ENCODE assay signal across 1 cellular context in the genomic region with DNA sequence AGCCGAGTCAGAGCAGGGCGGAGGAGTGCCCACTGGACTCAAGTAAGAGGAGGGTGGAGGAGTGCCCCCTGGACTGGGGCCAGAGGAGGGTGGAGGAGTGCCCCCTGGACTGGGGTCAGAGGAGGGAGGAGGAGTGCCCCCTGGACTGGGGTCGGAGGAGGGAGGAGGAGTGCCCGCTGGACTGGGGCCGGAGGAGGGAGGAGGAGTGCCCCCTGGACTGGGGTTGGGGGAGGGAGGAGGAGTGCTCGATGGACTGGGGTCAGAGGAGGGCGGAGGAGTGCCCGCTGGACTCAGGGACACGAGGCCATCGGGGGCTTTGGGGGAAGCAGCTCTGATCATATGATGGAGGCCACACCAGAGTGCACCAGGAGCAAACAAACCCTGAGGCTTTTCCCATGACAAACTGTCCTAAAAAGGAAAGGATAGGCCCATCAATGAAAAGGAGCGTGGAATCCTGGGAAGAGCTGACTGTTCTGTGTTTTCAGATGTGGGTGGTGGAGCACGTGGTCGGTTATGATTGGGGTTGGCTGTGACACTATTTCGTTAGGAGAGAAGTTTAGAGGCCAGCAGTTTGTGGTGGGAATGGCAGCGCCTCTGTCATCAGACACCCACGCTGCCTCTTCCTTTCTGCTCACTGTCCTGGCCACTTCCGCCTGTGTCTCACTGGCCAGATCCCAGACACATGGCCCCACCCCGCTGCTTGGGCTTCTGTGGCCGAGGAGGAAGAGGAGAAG.
TF ChIP-seq lines count a peak whose summit lies in the region.

No MANE protein-coding gene starts in this region.

TF ChIP-seq in GM23338, 12 proteins besides CTCF, POLR2A, EP300 and RAD21 (continued from another document):
- TF ChIP-seq, protein P1, sequence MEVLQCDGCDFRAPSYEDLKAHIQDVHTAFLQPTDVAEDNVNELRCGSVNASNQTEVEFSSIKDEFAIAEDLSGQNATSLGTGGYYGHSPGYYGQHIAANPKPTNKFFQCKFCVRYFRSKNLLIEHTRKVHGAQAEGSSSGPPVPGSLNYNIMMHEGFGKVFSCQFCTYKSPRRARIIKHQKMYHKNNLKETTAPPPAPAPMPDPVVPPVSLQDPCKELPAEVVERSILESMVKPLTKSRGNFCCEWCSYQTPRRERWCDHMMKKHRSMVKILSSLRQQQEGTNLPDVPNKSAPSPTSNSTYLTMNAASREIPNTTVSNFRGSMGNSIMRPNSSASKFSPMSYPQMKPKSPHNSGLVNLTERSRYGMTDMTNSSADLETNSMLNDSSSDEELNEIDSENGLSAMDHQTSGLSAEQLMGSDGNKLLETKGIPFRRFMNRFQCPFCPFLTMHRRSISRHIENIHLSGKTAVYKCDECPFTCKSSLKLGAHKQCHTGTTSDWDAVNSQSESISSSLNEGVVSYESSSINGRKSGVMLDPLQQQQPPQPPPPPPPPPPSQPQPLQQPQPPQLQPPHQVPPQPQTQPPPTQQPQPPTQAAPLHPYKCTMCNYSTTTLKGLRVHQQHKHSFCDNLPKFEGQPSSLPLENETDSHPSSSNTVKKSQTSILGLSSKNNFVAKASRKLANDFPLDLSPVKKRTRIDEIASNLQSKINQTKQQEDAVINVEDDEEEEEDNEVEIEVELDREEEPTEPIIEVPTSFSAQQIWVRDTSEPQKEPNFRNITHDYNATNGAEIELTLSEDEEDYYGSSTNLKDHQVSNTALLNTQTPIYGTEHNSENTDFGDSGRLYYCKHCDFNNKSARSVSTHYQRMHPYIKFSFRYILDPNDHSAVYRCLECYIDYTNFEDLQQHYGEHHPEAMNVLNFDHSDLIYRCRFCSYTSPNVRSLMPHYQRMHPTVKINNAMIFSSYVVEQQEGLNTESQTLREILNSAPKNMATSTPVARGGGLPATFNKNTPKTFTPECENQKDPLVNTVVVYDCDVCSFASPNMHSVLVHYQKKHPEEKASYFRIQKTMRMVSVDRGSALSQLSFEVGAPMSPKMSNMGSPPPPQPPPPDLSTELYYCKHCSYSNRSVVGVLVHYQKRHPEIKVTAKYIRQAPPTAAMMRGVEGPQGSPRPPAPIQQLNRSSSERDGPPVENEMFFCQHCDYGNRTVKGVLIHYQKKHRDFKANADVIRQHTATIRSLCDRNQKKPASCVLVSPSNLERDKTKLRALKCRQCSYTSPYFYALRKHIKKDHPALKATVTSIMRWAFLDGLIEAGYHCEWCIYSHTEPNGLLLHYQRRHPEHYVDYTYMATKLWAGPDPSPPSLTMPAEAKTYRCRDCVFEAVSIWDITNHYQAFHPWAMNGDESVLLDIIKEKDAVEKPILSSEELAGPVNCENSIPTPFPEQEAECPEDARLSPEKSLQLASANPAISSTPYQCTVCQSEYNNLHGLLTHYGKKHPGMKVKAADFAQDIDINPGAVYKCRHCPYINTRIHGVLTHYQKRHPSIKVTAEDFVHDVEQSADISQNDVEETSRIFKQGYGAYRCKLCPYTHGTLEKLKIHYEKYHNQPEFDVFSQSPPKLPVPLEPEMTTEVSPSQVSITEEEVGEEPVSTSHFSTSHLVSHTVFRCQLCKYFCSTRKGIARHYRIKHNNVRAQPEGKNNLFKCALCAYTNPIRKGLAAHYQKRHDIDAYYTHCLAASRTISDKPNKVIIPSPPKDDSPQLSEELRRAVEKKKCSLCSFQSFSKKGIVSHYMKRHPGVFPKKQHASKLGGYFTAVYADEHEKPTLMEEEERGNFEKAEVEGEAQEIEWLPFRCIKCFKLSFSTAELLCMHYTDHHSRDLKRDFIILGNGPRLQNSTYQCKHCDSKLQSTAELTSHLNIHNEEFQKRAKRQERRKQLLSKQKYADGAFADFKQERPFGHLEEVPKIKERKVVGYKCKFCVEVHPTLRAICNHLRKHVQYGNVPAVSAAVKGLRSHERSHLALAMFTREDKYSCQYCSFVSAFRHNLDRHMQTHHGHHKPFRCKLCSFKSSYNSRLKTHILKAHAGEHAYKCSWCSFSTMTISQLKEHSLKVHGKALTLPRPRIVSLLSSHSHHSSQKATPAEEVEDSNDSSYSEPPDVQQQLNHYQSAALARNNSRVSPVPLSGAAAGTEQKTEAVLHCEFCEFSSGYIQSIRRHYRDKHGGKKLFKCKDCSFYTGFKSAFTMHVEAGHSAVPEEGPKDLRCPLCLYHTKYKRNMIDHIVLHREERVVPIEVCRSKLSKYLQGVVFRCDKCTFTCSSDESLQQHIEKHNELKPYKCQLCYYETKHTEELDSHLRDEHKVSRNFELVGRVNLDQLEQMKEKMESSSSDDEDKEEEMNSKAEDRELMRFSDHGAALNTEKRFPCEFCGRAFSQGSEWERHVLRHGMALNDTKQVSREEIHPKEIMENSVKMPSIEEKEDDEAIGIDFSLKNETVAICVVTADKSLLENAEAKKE (CRISPR knock-in tag; IDR thresholded peaks at IDR 0.05) = no peak
- no peak for TF ChIP-seq ZNF331 (CRISPR knock-in tag; IDR thresholded peaks at IDR 0.05; ENCODE audit: low read depth)
